In genomic region chr1:29810121-29811120, GRCh38 we compare ENCODE assay signal across 16 cellular contexts.
DNase-seq lines count a peak whose midpoint lies in the region; ATAC-seq and TF ChIP-seq lines count a peak whose summit lies in the region.
"Had no signal": no experiment of that assay in that cellular context is flagged by ENCODE, and none has a peak within 500 bp of the region (broad histone marks: within the 10 kb centered on the region; RNA-seq: fewer than 3 reads in every experiment).

No MANE protein-coding gene starts in this region.

- no peak for TF ChIP-seq CTCF in coronary artery (IDR thresholded peaks at IDR 0.05)
- TF ChIP-seq CTCF in osteocyte (IDR thresholded peaks at IDR 0.05) = no peak
- no peak for TF ChIP-seq CTCF in hepatocyte (IDR thresholded peaks at IDR 0.05; ENCODE audit: poor library complexity)

- H3K4me3 ChIP-seq in coronary artery (no peak overlapping the region), hepatocyte (no peak overlapping the region)
- H3K4me3 ChIP-seq: MG63 had no signal

- WGBS in hepatocyte (ENCODE audit: low lambda C conversion rate, missing lambda C conversion rate) = 89% methylated on average over 16 of the region's 22 CpGs

- no peak overlapping the region for H3K27ac ChIP-seq in coronary artery
- H3K27ac ChIP-seq in hepatocyte = no peak overlapping the region

- no peaks in the 10 kb centered on the region for H3K4me1 Mint-ChIP-seq in stimulated activated naive CD8-positive, alpha-beta T cell treated with anti-CD3 and anti-CD28 coated beads, Interleukin-15, amount 100 ng/mL, for 72 hours
- no peaks in the 10 kb centered on the region for H3K4me1 Mint-ChIP-seq in osteocyte (ENCODE audit: unreplicated experiment)
- H3K4me1 Mint-ChIP-seq: B cell had no signal

- no peaks in the 10 kb centered on the region for H3K9me3 Mint-ChIP-seq in stimulated activated naive CD8-positive, alpha-beta T cell treated with anti-CD3 and anti-CD28 coated beads, Interleukin-15, amount 100 ng/mL, for 72 hours
- no peaks in the 10 kb centered on the region for H3K9me3 Mint-ChIP-seq in osteocyte (ENCODE audit: unreplicated experiment)
- H3K9me3 Mint-ChIP-seq: CD8-positive, alpha-beta T cell had no signal

- H3K27me3 Mint-ChIP-seq in stimulated activated naive CD8-positive, alpha-beta T cell treated with anti-CD3 and anti-CD28 coated beads, Interleukin-15, amount 100 ng/mL, for 72 hours = no peaks in the 10 kb centered on the region
- no peaks in the 10 kb centered on the region for H3K27me3 Mint-ChIP-seq in osteocyte (ENCODE audit: unreplicated experiment)
- H3K27me3 Mint-ChIP-seq: B cell had no signal

- H3K9me3 ChIP-seq in hepatocyte (ENCODE audit: low read depth) = no peaks in the 10 kb centered on the region
- H3K9me3 ChIP-seq: MG63 had no signal

- no peak overlapping the region for H2AFZ ChIP-seq in hepatocyte

- H3K9me2 ChIP-seq in hepatocyte (replicated peaks; ENCODE audit: insufficient read depth) = no peaks in the 10 kb centered on the region

- H3K4me3 Mint-ChIP-seq in stimulated activated naive CD8-positive, alpha-beta T cell treated with anti-CD3 and anti-CD28 coated beads, Interleukin-15, amount 100 ng/mL, for 72 hours = no peak overlapping the region
- no peak overlapping the region for H3K4me3 Mint-ChIP-seq in osteocyte (ENCODE audit: unreplicated experiment)
- H3K4me3 Mint-ChIP-seq: B cell; CD8-positive, alpha-beta T cell had no signal

- H3K79me2 ChIP-seq in hepatocyte = no peaks in the 10 kb centered on the region

- peak overlapping the region; percentile 27 to 48 for H3K27ac Mint-ChIP-seq in stimulated activated naive CD8-positive, alpha-beta T cell treated with anti-CD3 and anti-CD28 coated beads, Interleukin-15, amount 100 ng/mL, for 72 hours
- no peak overlapping the region for H3K27ac Mint-ChIP-seq in osteocyte (ENCODE audit: unreplicated experiment)
- H3K27ac Mint-ChIP-seq: B cell; CD8-positive, alpha-beta T cell had no signal

- no peak overlapping the region for H3K4me2 ChIP-seq in hepatocyte

- ATAC-seq in stimulated activated naive CD8-positive, alpha-beta T cell treated with anti-CD3 and anti-CD28 coated beads, Interleukin-15, amount 100 ng/mL, for 72 hours = no peak
- no peak for ATAC-seq in stimulated activated naive CD8-positive, alpha-beta T cell treated with anti-CD3 and anti-CD28 coated beads, Interleukin-15, Interleukin-2, amounts not matched to agents 100 U/mL and 50 U/mL, for 24 hours
- ATAC-seq: CD8-positive, alpha-beta T cell; HepG2; Panc1 had no signal

- no peaks in the 10 kb centered on the region for H3K36me3 Mint-ChIP-seq in osteocyte (ENCODE audit: unreplicated experiment)
- H3K36me3 Mint-ChIP-seq: CD8-positive, alpha-beta T cell had no signal

- no peaks in the 10 kb centered on the region for H4K20me1 ChIP-seq in hepatocyte (ENCODE audit: insufficient read depth, poor library complexity, severe bottlenecking)

- H3K36me3 ChIP-seq in hepatocyte (replicated peaks; ENCODE audit: insufficient read depth, low read depth) = no peaks in the 10 kb centered on the region
- H3K36me3 ChIP-seq: MG63 had no signal

- no peak for DNase-seq in stimulated activated naive CD8-positive, alpha-beta T cell treated with anti-CD3 and anti-CD28 coated beads, Interleukin-15, amount 100 ng/mL, for 72 hours
- DNase-seq in stimulated activated naive CD8-positive, alpha-beta T cell treated with anti-CD3 and anti-CD28 coated beads, Interleukin-15, Interleukin-2, amounts not matched to agents 100 U/mL and 50 U/mL, for 24 hours = no peak
- DNase-seq in coronary artery (ENCODE audit: low spot score) (peak; percentile 60), osteocyte (ENCODE audit: extremely low spot score, unreplicated experiment) (peak; percentile 80), DMS153 (lab: John Stamatoyannopoulos, UW) (no peak), cerebellar cortex (ENCODE audit: low spot score) (no peak), hepatocyte (ENCODE audit: low spot score) (no peak)
- DNase-seq: GF-D8, MG63, NCI-H1092 treated with DMSO at 0.1 percent for 48 hours, NCI-H1694 treated with DMSO at 0.1 percent for 48 hours, Right ventricle myocardium superior had no signal

- no peaks in the 10 kb centered on the region for H3K4me1 ChIP-seq in hepatocyte (ENCODE audit: insufficient read depth)

- H3K27me3 ChIP-seq in hepatocyte = no peaks in the 10 kb centered on the region
- H3K27me3 ChIP-seq: MG63 had no signal

Comparison
In these comparisons a context has a peak if more than half of its experiments do, and no peak if none do; other contexts are left out.
1. DNase-seq: peak in coronary artery (single experiment) and osteocyte (single experiment); none in stimulated activated naive CD8-positive, alpha-beta T cell treated with anti-CD3 and anti-CD28 coated beads, Interleukin-15, amount 100 ng/mL, for 72 hours (0 of 2), stimulated activated naive CD8-positive, alpha-beta T cell treated with anti-CD3 and anti-CD28 coated beads, Interleukin-15, Interleukin-2, amounts not matched to agents 100 U/mL and 50 U/mL, for 24 hours (single experiment), DMS153 (single experiment), cerebellar cortex (single experiment) and hepatocyte (single experiment).